In the genomic region with DNA sequence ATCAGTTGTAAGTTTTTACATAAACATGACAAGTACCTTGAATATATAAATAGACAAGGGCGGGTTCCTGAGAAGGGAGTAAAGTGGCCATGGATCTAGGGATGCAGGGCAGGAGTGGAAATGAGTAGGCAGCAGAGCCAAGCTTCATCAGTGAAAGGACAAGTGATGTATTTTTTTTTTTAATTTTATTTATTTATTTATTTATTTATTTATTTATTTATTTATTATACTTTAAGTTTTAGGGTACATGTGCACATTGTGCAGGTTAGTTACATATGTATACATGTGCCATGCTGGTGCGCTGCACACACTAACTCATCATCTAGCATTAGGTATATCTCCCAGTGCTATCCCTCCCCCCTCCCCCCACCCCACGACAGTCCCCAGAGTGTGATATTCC, we compare ENCODE assay signal across 6 cellular contexts.
DNase-seq lines count a peak whose midpoint lies in the region; TF ChIP-seq lines count a peak whose summit lies in the region.
"Not testable (repeated sequence)": the region's sequence is repeated elsewhere in the genome, so short reads cannot be mapped to it uniquely, and the experiment has no call there.

No MANE protein-coding gene starts in this region.

- 89 to 100% methylated on average over 1 of the region's 3 CpGs for WGBS in endodermal cell (ENCODE audit: insufficient coverage in 1 of 2, insufficient read length in 1 of 2), 2 experiments
- no CpG with 5 or more reads among the region's 3 CpGs for WGBS in neuronal stem cell (ENCODE audit: extremely low coverage in 2 of 2, insufficient read length in 2 of 2, insufficient replicate concordance in 1 of 2), 2 donors

- H3K79me2 ChIP-seq in neural progenitor cell (ENCODE audit: low read depth) = not testable (repeated sequence)

- not testable (repeated sequence) for TF ChIP-seq CTCF in HEK293 (tag by site-specific recombination; IDR thresholded peaks at IDR 0.05); endodermal cell (conservative IDR thresholded peaks at IDR 0.05); neural crest cell (conservative IDR thresholded peaks at IDR 0.05); neural progenitor cell (IDR thresholded peaks at IDR 0.05)

- not testable (repeated sequence) for H2AFZ ChIP-seq in neural progenitor cell (replicated peaks); neuronal stem cell (ENCODE audit: low read length)

- CTCF ChIA-PET in HEK293 (lab: Yijun Ruan, JAX) = interaction anchor here (0.7 to 0.9 kb wide), 2 partner anchors 13 to 225 kb away, joined by 3 read pairs; no protein-coding TSS in a partner anchor

- not testable (repeated sequence) for H3K4me3 Mint-ChIP-seq in endodermal cell, neural crest cell, neural progenitor cell

- not testable (repeated sequence) for H3K79me1 ChIP-seq in neuronal stem cell (ENCODE audit: low read depth, low read length)

- H3K27me3 Mint-ChIP-seq in endodermal cell (ENCODE audit: insufficient read depth); neural crest cell (ENCODE audit: low read depth); neural progenitor cell (ENCODE audit: insufficient read depth, low read depth): not testable (repeated sequence)

- H3K23ac ChIP-seq in neuronal stem cell (ENCODE audit: low read depth, low read length, poor library complexity) = not testable (repeated sequence)

- H3K4me2 ChIP-seq in neural progenitor cell = peak overlapping the region; percentile 44
- not testable (repeated sequence) for H3K4me2 ChIP-seq in neuronal stem cell (ENCODE audit: insufficient read depth, low read length, poor library complexity, severe bottlenecking)

- POLR2A ChIA-PET in HEK293 (lab: Yijun Ruan, JAX) = not testable (repeated sequence)

- not testable (repeated sequence) for H3K9ac ChIP-seq in endodermal cell (ENCODE audit: extremely low read depth, low read length, poor library complexity, severe bottlenecking); neural progenitor cell; neuronal stem cell (ENCODE audit: low read depth, low read length, poor library complexity)

- H4K20me1 ChIP-seq in neural progenitor cell (ENCODE audit: low read depth) = not testable (repeated sequence)

- not testable (repeated sequence) for H2AK5ac ChIP-seq in neuronal stem cell (ENCODE audit: low read depth, low read length)

- not testable (repeated sequence) for H3K4me1 ChIP-seq in HEK293 (ENCODE audit: control insufficient read depth, insufficient read depth, low read length); SJCRH30; endodermal cell (ENCODE audit: control insufficient read depth, insufficient read depth, low read length); neuronal stem cell (ENCODE audit: control insufficient read depth in 2 of 2, insufficient read depth in 1 of 2, low read depth in 1 of 2, low read length in 2 of 2)
- peaks cover 19% of the 10 kb centered on the region for H3K4me1 ChIP-seq in neural progenitor cell

- not testable (repeated sequence) for H3K9me3 ChIP-seq in HEK293 (ENCODE audit: control insufficient read depth, insufficient read depth, low read depth, low read length); SJCRH30 (replicated peaks); endodermal cell (ENCODE audit: control insufficient read depth, low read length); neural progenitor cell (ENCODE audit: low read depth); neuronal stem cell (replicated peaks in 1 of 2; ENCODE audit: control insufficient read depth in 2 of 2, insufficient read depth in 1 of 2, low read depth in 1 of 2, low read length in 2 of 2)

- H3K36me3 ChIP-seq in HEK293 (ENCODE audit: control insufficient read depth in 2 of 2, insufficient read depth in 1 of 2, low read length in 2 of 2); SJCRH30; endodermal cell (ENCODE audit: control insufficient read depth, insufficient read depth, low read length); neural progenitor cell; neuronal stem cell (replicated peaks in 1 of 2; ENCODE audit: control insufficient read depth in 2 of 2, insufficient read depth in 2 of 2, low read length in 2 of 2): not testable (repeated sequence)

- not testable (repeated sequence) for H3K14ac ChIP-seq in neuronal stem cell (ENCODE audit: low read length)

- H3K4me3 ChIP-seq in HEK293 (ENCODE audit: low read depth, low read length); SJCRH30; neural progenitor cell; neuronal stem cell (ENCODE audit: low read length in 2 of 2): not testable (repeated sequence)
- peak overlapping the region; percentile 30 for H3K4me3 ChIP-seq in endodermal cell (ENCODE audit: low read length)

- not testable (repeated sequence) for H3K18ac ChIP-seq in neuronal stem cell (ENCODE audit: low read length)

- DNase-seq in SJCRH30; endodermal cell; neural crest cell (ENCODE audit: low read depth, low spot score); neural progenitor cell (ENCODE audit: low spot score); neuronal stem cell (ENCODE audit: low spot score): not testable (repeated sequence)

- not testable (repeated sequence) for H2BK12ac ChIP-seq in neuronal stem cell (ENCODE audit: low read length)

- H2BK120ac ChIP-seq in neuronal stem cell (ENCODE audit: low read depth, low read length) = not testable (repeated sequence)

- H3K4me1 Mint-ChIP-seq in endodermal cell (peaks cover 19% of the 10 kb centered on the region), neural progenitor cell (peaks cover 25% of the 10 kb centered on the region)
- not testable (repeated sequence) for H3K4me1 Mint-ChIP-seq in neural crest cell

- peaks cover 23% of the 10 kb centered on the region for H3F3A ChIP-seq in neural progenitor cell (ENCODE audit: low read depth)

- not testable (repeated sequence) for H3K27ac ChIP-seq in HEK293 (ENCODE audit: extremely low read depth, low read depth, low read length); endodermal cell (ENCODE audit: low read depth, low read length)
- H3K27ac ChIP-seq in SJCRH30 (peak overlapping the region; percentile 81; the same call in 1 of the 2 replicates), neural progenitor cell (peak overlapping the region; percentile 78), neuronal stem cell (replicated peaks; ENCODE audit: low read length) (peak overlapping the region; percentile 6)

- not testable (repeated sequence) for H3K36me3 Mint-ChIP-seq in endodermal cell (ENCODE audit: low read depth); neural crest cell (ENCODE audit: low read depth); neural progenitor cell

- not testable (repeated sequence) for H3K9me3 Mint-ChIP-seq in endodermal cell, neural crest cell, neural progenitor cell

- not testable (repeated sequence) for H3K4ac ChIP-seq in neuronal stem cell (ENCODE audit: low read length)

- not testable (repeated sequence) for H4K91ac ChIP-seq in neuronal stem cell (ENCODE audit: low read depth, low read length, poor library complexity)

- H2BK15ac ChIP-seq in neuronal stem cell (ENCODE audit: low read length) = not testable (repeated sequence)

- not testable (repeated sequence) for H3K27ac Mint-ChIP-seq in endodermal cell, neural progenitor cell
- peak overlapping the region; percentile 24 for H3K27ac Mint-ChIP-seq in neural crest cell (ENCODE audit: unreplicated experiment)

- H2BK5ac ChIP-seq in neuronal stem cell (ENCODE audit: low read length) = not testable (repeated sequence)

- not testable (repeated sequence) for H4K8ac ChIP-seq in neuronal stem cell (ENCODE audit: low read depth, low read length)

- H3K27me3 ChIP-seq in SJCRH30; endodermal cell (ENCODE audit: control insufficient read depth, insufficient read depth, low read length, poor library complexity, severe bottlenecking); neural progenitor cell; neuronal stem cell (ENCODE audit: control insufficient read depth in 3 of 3, insufficient read depth in 3 of 3, low read depth in 1 of 3, low read length in 3 of 3): not testable (repeated sequence)

TF ChIP-seq in HEK293, 187 proteins besides CTCF, POLR2A, EP300 and RAD21 (continues in another document):
- TF ChIP-seq ZBTB11 (tag by site-specific recombination; conservative IDR thresholded peaks at IDR 0.05; ENCODE audit: low read depth) = peak; percentile 63
